In genomic region chr2:9952856-9953503, GRCh38 we compare ENCODE assay signal across 1 cellular context.
TF ChIP-seq lines count a peak whose summit lies in the region.

No MANE protein-coding gene starts in this region.

TF ChIP-seq in IMR-90, 13 proteins besides CTCF, POLR2A, EP300 and RAD21 (continued from another document):
- TF ChIP-seq ELK1 (IDR thresholded peaks at IDR 0.05; ENCODE audit: borderline replicate concordance, low read depth, low read length) (no peak), BHLHE40 (IDR thresholded peaks at IDR 0.05; ENCODE audit: low read depth, low read length) (no peak), NFE2L2 (IDR thresholded peaks at IDR 0.05; ENCODE audit: low read depth, low read length) (no peak), CHD1 (IDR thresholded peaks at IDR 0.05; ENCODE audit: low read depth, low read length) (no peak), RCOR1 (IDR thresholded peaks at IDR 0.05; ENCODE audit: insufficient replicate concordance, low read length) (no peak), MAZ (IDR thresholded peaks at IDR 0.05; ENCODE audit: borderline replicate concordance, low read depth, low read length) (no peak), FOS (IDR thresholded peaks at IDR 0.05; ENCODE audit: low read depth, low read length) (no peak), USF2 (IDR thresholded peaks at IDR 0.05; ENCODE audit: low read depth, low read length) (no peak), MAFK (IDR thresholded peaks at IDR 0.05; ENCODE audit: low read depth, low read length) (no peak), RFX5 (IDR thresholded peaks at IDR 0.05; ENCODE audit: low read depth, low read length) (no peak)
